Comparison of ENCODE assay signal across 8 cellular contexts in the genomic region with DNA sequence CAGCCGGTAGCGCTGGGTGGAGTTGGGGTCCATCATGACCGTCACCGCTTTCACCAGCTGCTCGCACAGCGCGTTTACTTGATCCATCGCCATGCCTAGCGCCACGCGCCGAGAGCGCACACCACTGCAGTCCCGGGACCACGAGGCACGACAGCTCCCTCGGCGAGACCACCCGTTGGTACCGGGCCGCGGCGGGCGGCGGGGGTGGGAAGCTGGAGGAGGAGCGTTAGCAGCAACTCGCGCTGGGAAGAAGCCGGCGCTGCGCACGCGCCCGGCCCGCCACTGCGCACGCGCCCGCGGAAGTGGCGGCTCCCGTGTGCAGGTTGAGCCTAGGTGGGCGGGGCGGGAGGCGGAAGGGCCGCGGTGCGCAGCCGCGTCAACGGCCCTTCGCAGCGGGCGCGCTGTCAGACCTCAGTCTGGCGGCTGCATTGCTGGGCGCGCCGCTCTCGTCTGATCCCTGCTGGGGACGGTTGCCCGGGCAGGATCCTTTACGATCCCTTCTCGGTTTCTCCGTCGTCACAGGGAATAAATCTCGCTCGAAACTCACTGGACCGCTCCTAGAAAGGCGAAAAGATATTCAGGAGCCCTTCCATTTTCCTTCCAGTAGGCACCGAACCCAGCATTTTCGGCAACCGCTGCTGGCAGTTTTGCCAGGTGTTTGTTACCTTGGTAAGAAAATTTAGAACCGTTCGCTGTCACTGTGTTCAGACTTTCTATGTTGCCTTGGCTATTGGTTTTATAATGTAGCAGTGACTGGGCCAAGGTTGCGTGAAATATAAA. TPM values are rescaled to one million over a fixed set of nuclear protein-coding genes. Genes with fewer than 3 reads are reported as not detected.
A peak's percentile ranks its signal among the peaks of the same experiment; 100 is the strongest.
DNase-seq lines count a peak whose midpoint lies in the region; ATAC-seq and TF ChIP-seq lines count a peak whose summit lies in the region.

TSS of gene POLH (plus strand) at position 414 of the 780 bp plus-strand sequence. CDS start 6,135 bp downstream, outside the sequence.
TSS of gene XPO5 (minus strand) at position 267 of the 780 bp plus-strand sequence. CDS start at position 93, 174 bp downstream.

- DNase-seq in DMS79 (lab: John Stamatoyannopoulos, UW) (peak; percentile 79), Peyer's patch (peak; percentile 89 to 97 (median 96)), esophagus muscularis mucosa (ENCODE audit: extremely low spot score) (peak; percentile 96)
- DNase-seq in activated T-cell treated with anti-CD3 and anti-CD28 coated beads, Interleukin-2, amount 50 U/mL, for 48 hours, result peak; percentile 91 to 94
- peak; percentile 81 for DNase-seq in stimulated activated CD8-positive, alpha-beta memory T cell treated with anti-CD3 and anti-CD28 coated beads, Interleukin-7, amount 100 ng/mL, for 24 hours (ENCODE audit: low read depth)

- H3K4me3 ChIP-seq in Peyer's patch (peak within 1 kb of the TSS; percentile 74 to 98 (median 81)), esophagus muscularis mucosa (peak within 1 kb of the TSS; percentile 70 to 96 (median 83)), muscle layer of duodenum (ENCODE audit: low read depth in 1 of 2, low read length in 2 of 2) (peak within 1 kb of the TSS; percentile 97)

- under 1% methylated on average over 33 of the region's 76 CpGs for WGBS in esophagus muscularis mucosa

- H3K27me3 ChIP-seq in Peyer's patch, result no peaks in the 10 kb centered on the region
- H3K27me3 ChIP-seq in esophagus muscularis mucosa, result no peaks in the 10 kb centered on the region
- no peaks in the 10 kb centered on the region for H3K27me3 ChIP-seq in muscle layer of duodenum (ENCODE audit: low read depth, low read length)

- H3K27ac ChIP-seq in KOPT-K1 (ENCODE audit: low read depth, low read length, poor library complexity, severe bottlenecking), result peak within 1 kb of the TSS; percentile 86
- H3K27ac ChIP-seq in Peyer's patch, result peak within 1 kb of the TSS; percentile 66 to 86 (median 82)
- H3K27ac ChIP-seq in esophagus muscularis mucosa (replicated peaks in 1 of 4), result peak within 1 kb of the TSS; percentile 71 to 84 (median 77)
- H3K27ac ChIP-seq in muscle layer of duodenum (ENCODE audit: low read length), result peak within 1 kb of the TSS; percentile 88

- peak; percentile 87 for ATAC-seq in GM21786 (IDR thresholded peaks at IDR 0.05; ENCODE audit: unreplicated experiment)

- no peaks in the 10 kb centered on the region for H3K9me3 ChIP-seq in KOPT-K1 (ENCODE audit: insufficient read depth, low read length, poor library complexity, severe bottlenecking)
- H3K9me3 ChIP-seq in Peyer's patch, result no peaks in the 10 kb centered on the region
- H3K9me3 ChIP-seq in esophagus muscularis mucosa, result no peaks in the 10 kb centered on the region
- H3K9me3 ChIP-seq in muscle layer of duodenum (ENCODE audit: control insufficient read depth in 1 of 2, low read length in 2 of 2), result no peaks in the 10 kb centered on the region

- intact Hi-C loops in esophagus muscularis mucosa (cut with DNase I), result no loop called here

- TF ChIP-seq POLR2A in Peyer's patch (IDR thresholded peaks at IDR 0.05) (peak; percentile 93 to 99), esophagus muscularis mucosa (IDR thresholded peaks at IDR 0.05; ENCODE audit: low read depth) (peak; percentile 76)

- H3K36me3 ChIP-seq in KOPT-K1 (ENCODE audit: insufficient read depth, low read length) (peaks cover 34% of the 10 kb centered on the region), Peyer's patch (peaks cover 0 to 12% (median 0%) of the 10 kb centered on the region in 3 donors), esophagus muscularis mucosa (peaks cover 10 to 24% (median 17%) of the 10 kb centered on the region in 4 donors), muscle layer of duodenum (ENCODE audit: control insufficient read depth in 1 of 2, insufficient read depth in 2 of 2, low read length in 2 of 2) (peaks cover 7 to 18% of the 10 kb centered on the region in 2 donors)

- TF ChIP-seq CTCF in Peyer's patch (IDR thresholded peaks at IDR 0.05) (peak in 1 of 6 experiments; percentile 31), esophagus muscularis mucosa (IDR thresholded peaks at IDR 0.05) (peak in 2 of 3 experiments; percentile 9 to 28)

- TF ChIP-seq EP300 in esophagus muscularis mucosa (IDR thresholded peaks at IDR 0.05), result no peak

- H3K4me1 ChIP-seq in Peyer's patch (peaks cover 0 to 28% (median 3%) of the 10 kb centered on the region in 4 donors), esophagus muscularis mucosa (peaks cover 23 to 35% (median 32%) of the 10 kb centered on the region in 4 donors), muscle layer of duodenum (ENCODE audit: control insufficient read depth in 1 of 2, insufficient read depth in 2 of 2, low read length in 2 of 2) (peaks cover 6 to 22% of the 10 kb centered on the region in 2 donors)

RNA-seq across cellular contexts. Expression of gene POLH, which starts in this region (rescaled TPM):
- total RNA-seq in Peyer's patch (10 to 100 TPM in 2 of 4 donors, 1 to 10 TPM in 2; 7.1 to 12.6 (median 10.2) TPM), esophagus muscularis mucosa (1 to 10 TPM; 6.1 to 9.6 (median 7.7) TPM)

RNA-seq across cellular contexts. Expression of gene XPO5, which starts in this region (rescaled TPM):
- 10 to 100 TPM; 17.3 to 55.3 (median 27.8) TPM for total RNA-seq in Peyer's patch
- 10 to 100 TPM; 12.5 to 17.1 (median 15.7) TPM for total RNA-seq in esophagus muscularis mucosa

Comparison
In these comparisons a context has a peak if more than half of its experiments do, and no peak if none do; other contexts are left out.
1. Peak in every context shown above with its lines: DNase-seq, ATAC-seq, H3K4me3 ChIP-seq and H3K27ac ChIP-seq.